In genomic region chr5:172339264-172340180, GRCh38 we compare ENCODE assay signal across 1 cellular context.
TF ChIP-seq lines count a peak whose summit lies in the region.

No MANE protein-coding gene starts in this region.

TF ChIP-seq in H1, 55 proteins besides CTCF, POLR2A, EP300 and RAD21:
- TF ChIP-seq USF2 (IDR thresholded peaks at IDR 0.05; ENCODE audit: low read length) (no peak), KDM4A (IDR thresholded peaks at IDR 0.05; ENCODE audit: low read depth, low read length, severe bottlenecking) (no peak), SUZ12 (IDR thresholded peaks at IDR 0.05; ENCODE audit: low read length) (no peak), SP2 (IDR thresholded peaks at IDR 0.05; ENCODE audit: low read length) (no peak), MAX (IDR thresholded peaks at IDR 0.05) (no peak), BCL11A (IDR thresholded peaks at IDR 0.05; ENCODE audit: low read depth in 2 of 2, low read length in 2 of 2) (no peak), SRF (IDR thresholded peaks at IDR 0.05; ENCODE audit: low read depth, low read length) (no peak), POU5F1 (IDR thresholded peaks at IDR 0.05; ENCODE audit: low read depth, low read length) (no peak), SP4 (IDR thresholded peaks at IDR 0.05; ENCODE audit: low read length) (no peak), CREB1 (IDR thresholded peaks at IDR 0.05) (no peak), NANOG (IDR thresholded peaks at IDR 0.05; ENCODE audit: insufficient read depth, low read depth, low read length, poor library complexity, severe bottlenecking) (no peak)
